In the genomic region with DNA sequence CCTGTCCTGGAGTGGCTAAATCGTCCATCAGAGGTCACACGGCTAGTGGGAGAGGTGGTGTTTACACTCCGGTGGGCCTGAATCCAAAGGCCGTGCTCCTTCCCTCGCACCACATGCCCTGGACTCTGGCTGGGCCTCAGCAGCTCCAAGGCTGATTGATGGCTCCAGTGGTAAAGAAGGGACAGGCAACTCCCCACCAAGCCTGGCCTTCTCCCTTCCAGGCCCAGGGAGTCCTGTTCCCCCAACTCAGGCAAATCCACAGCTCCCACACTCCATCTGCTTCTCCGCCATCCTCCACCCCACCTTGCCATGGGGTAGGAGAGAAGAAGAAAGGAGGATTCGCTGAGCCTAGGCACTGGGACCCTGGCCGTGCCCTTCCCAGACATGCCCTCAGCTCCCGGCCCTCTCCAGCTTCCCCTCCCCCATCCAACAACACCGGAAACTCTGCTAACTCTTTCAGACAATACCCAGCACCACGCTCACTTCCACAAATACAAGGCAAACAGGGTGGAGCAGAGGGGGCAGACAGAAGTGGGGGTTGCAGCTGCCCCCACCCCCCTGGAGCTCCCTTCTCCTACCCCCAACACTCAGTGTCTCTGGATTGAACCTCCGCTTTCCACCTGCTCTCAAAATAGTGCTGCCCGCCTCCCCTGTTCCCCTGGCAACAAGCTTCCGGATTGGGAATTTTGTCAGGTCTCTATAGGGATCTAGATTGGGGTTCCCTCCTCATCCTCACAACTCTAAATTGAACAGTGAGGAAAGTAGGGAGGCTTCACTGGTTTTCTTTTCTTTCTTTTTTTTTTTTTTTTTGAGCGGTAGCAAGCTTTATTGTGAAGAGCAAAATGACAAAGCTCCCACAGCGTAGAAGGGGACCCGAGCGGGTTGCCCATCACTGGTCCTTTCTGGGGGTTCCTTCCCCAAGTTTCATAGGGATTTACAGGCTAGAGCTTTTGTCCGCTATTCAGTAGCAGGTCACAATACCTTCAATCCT, we compare ENCODE assay signal across 7 cellular contexts. TPM values are rescaled to one million over a fixed set of nuclear protein-coding genes. Genes with fewer than 3 reads are reported as not detected.
A peak's percentile ranks its signal among the peaks of the same experiment; 100 is the strongest.
DNase-seq lines count a peak whose midpoint lies in the region; ATAC-seq and TF ChIP-seq lines count a peak whose summit lies in the region.
"Had no signal": no experiment of that assay in that cellular context is flagged by ENCODE, and none has a peak within 500 bp of the region (broad histone marks: within the 10 kb centered on the region; RNA-seq: fewer than 3 reads in every experiment).

No MANE protein-coding gene starts in this region.

- H3K4me1 ChIP-seq in heart right ventricle (peaks cover 49 to 97% (median 85%) of the 10 kb centered on the region in 9 donors), thoracic aorta (ENCODE audit: control insufficient read depth in 1 of 2, low read depth in 2 of 2) (peaks cover 53 to 70% of the 10 kb centered on the region in 2 donors)

- peaks cover 76% of the 10 kb centered on the region for H3K4me1 Mint-ChIP-seq in activated CD4-positive, alpha-beta T cell treated with anti-CD3 and anti-CD28 coated beads, Interleukin-2, amount 10 ng/mL, durations not matched to agents 7 days and 5 days

- peaks cover 5 to 84% (median 38%) of the 10 kb centered on the region in 9 donors for H3K36me3 ChIP-seq in heart right ventricle
- peaks cover 54% of the 10 kb centered on the region for H3K36me3 ChIP-seq in thoracic aorta

- H3K9me3 ChIP-seq in heart right ventricle (no peaks in the 10 kb centered on the region), thoracic aorta (no peaks in the 10 kb centered on the region)

- H3K4me3 Mint-ChIP-seq in activated CD4-positive, alpha-beta T cell treated with anti-CD3 and anti-CD28 coated beads, Interleukin-2, amount 10 ng/mL, durations not matched to agents 7 days and 5 days = peak overlapping the region; percentile 40

- H3K4me3 ChIP-seq in heart right ventricle = peak overlapping the region in 7 of 10 donors; percentile 2 to 38 (median 14)
- H3K4me3 ChIP-seq in thoracic aorta = peak overlapping the region; percentile 2

- H3K27ac ChIP-seq in heart right ventricle (peak overlapping the region; percentile 51 to 99 (median 92)), thoracic aorta (peak overlapping the region; percentile 66 to 75)
- H3K27ac ChIP-seq: KMS-11 had no signal

- H3K27me3 Mint-ChIP-seq in activated CD4-positive, alpha-beta T cell treated with anti-CD3 and anti-CD28 coated beads, Interleukin-2, amount 10 ng/mL, durations not matched to agents 7 days and 5 days = no peaks in the 10 kb centered on the region

- TF ChIP-seq CTCF in heart right ventricle (IDR thresholded peaks at IDR 0.05) (no peak), thoracic aorta (IDR thresholded peaks at IDR 0.05) (no peak)

- peak overlapping the region; percentile 90 for H3K27ac Mint-ChIP-seq in activated CD4-positive, alpha-beta T cell treated with anti-CD3 and anti-CD28 coated beads, Interleukin-2, amount 10 ng/mL, durations not matched to agents 7 days and 5 days

- CTCF ChIA-PET in activated CD4-positive, alpha-beta T cell treated with anti-CD3 and anti-CD28 coated beads, Interleukin-2, amount 10 ng/mL, durations not matched to agents 7 days and 5 days (lab: Charles Lee) = interaction anchor here (0.5 to 3.6 kb wide), 13 partner anchors 7 to 835 kb away, joined by 3 to 35 read pairs (median 3); a partner anchor contains a TSS

- intact Hi-C loops in heart right ventricle (cut with DNase I) = no loop called here

- ATAC-seq in heart right ventricle (peak; percentile 34 to 70 (median 60)), thoracic aorta (ENCODE audit: insufficient number of reproducible peaks, low FRiP score, low read depth) (no peak), HG03378 (IDR thresholded peaks at IDR 0.05; ENCODE audit: unreplicated experiment) (no peak)

- POLR2A ChIA-PET in activated CD4-positive, alpha-beta T cell treated with anti-CD3 and anti-CD28 coated beads, Interleukin-2, amount 10 ng/mL, durations not matched to agents 7 days and 5 days (lab: Charles Lee) = interaction anchor here (1.1 to 1.5 kb wide), 2 partner anchors 21 to 34 kb away, joined by 3 to 4 read pairs; a partner anchor contains a TSS

- no peaks in the 10 kb centered on the region for H3K9me3 Mint-ChIP-seq in activated CD4-positive, alpha-beta T cell treated with anti-CD3 and anti-CD28 coated beads, Interleukin-2, amount 10 ng/mL, durations not matched to agents 7 days and 5 days

- WGBS in heart right ventricle, 2 donors = 29 to 34% methylated on average over 19 of the region's 19 CpGs

- DNase-seq in activated CD4-positive, alpha-beta T cell treated with anti-CD3 and anti-CD28 coated beads, Interleukin-2, amount 10 ng/mL, durations not matched to agents 7 days and 5 days = peak; percentile 47
- DNase-seq in activated CD4-positive, alpha-beta T cell treated with anti-CD3 and anti-CD28 coated beads for 48 hours = no peak
- DNase-seq in heart right ventricle (peak; percentile 50 to 76), thoracic aorta (ENCODE audit: low spot score) (no peak), GM19238 (ENCODE audit: insufficient read length, low spot score) (no peak)

- H3K27me3 ChIP-seq in heart right ventricle = no peaks in the 10 kb centered on the region
- H3K27me3 ChIP-seq in thoracic aorta (replicated peaks; ENCODE audit: insufficient read depth) = no peaks in the 10 kb centered on the region

- peaks cover 69% of the 10 kb centered on the region for H3K36me3 Mint-ChIP-seq in activated CD4-positive, alpha-beta T cell treated with anti-CD3 and anti-CD28 coated beads, Interleukin-2, amount 10 ng/mL, durations not matched to agents 7 days and 5 days (ENCODE audit: low read depth)

RNA-seq across cellular contexts. Expression of a gene that starts 10.6 kb away (rescaled TPM):
- total RNA-seq in activated CD4-positive, alpha-beta T cell treated with anti-CD3 and anti-CD28 coated beads, Interleukin-2, amount 10 ng/mL, durations not matched to agents 7 days and 5 days = 100 to 1,000 TPM; 157 to 191 TPM
- 10 to 100 TPM; 48.6 to 79.8 (median 58.2) TPM for total RNA-seq in heart right ventricle
- polyA plus RNA-seq in heart right ventricle = 10 to 100 TPM; 22.7 to 38.0 TPM
- 100 to 1,000 TPM; 162 to 166 TPM for total RNA-seq in thoracic aorta

RNA-seq across cellular contexts. Expression of a gene that starts 26.3 kb away (rescaled TPM):
- not detected for total RNA-seq in activated CD4-positive, alpha-beta T cell treated with anti-CD3 and anti-CD28 coated beads, Interleukin-2, amount 10 ng/mL, durations not matched to agents 7 days and 5 days
- total RNA-seq in heart right ventricle (not detected), thoracic aorta (not detected)
- polyA plus RNA-seq in heart right ventricle = under 1 TPM in 1 of 2 donors, not detected in 1; 0.04 TPM

RNA-seq across cellular contexts. Expression of a gene that starts 33.5 kb away (rescaled TPM):
- 10 to 100 TPM; 66.3 to 67.3 TPM for total RNA-seq in activated CD4-positive, alpha-beta T cell treated with anti-CD3 and anti-CD28 coated beads, Interleukin-2, amount 10 ng/mL, durations not matched to agents 7 days and 5 days
- 10 to 100 TPM; 17.6 to 30.3 (median 22.0) TPM for total RNA-seq in heart right ventricle
- polyA plus RNA-seq in heart right ventricle = 10 to 100 TPM; 14.3 to 33.8 TPM
- total RNA-seq in thoracic aorta = 10 to 100 TPM; 50.6 to 56.9 TPM

RNA-seq across cellular contexts. Expression of a gene that starts 53.0 kb away (rescaled TPM):
- 100 to 1,000 TPM; 235 to 273 TPM for total RNA-seq in activated CD4-positive, alpha-beta T cell treated with anti-CD3 and anti-CD28 coated beads, Interleukin-2, amount 10 ng/mL, durations not matched to agents 7 days and 5 days
- 100 to 1,000 TPM in 2 of 10 donors, 10 to 100 TPM in 8; 70.3 to 124 (median 73.7) TPM for total RNA-seq in heart right ventricle
- polyA plus RNA-seq in heart right ventricle = 100 to 1,000 TPM in 1 of 2 donors, 10 to 100 TPM in 1; 66.1 to 322 TPM
- total RNA-seq in thoracic aorta = 100 to 1,000 TPM; 132 to 241 TPM

RNA-seq across cellular contexts. Expression of a gene that starts 56.6 kb away (rescaled TPM):
- 10 to 100 TPM; 24.0 to 28.4 TPM for total RNA-seq in activated CD4-positive, alpha-beta T cell treated with anti-CD3 and anti-CD28 coated beads, Interleukin-2, amount 10 ng/mL, durations not matched to agents 7 days and 5 days
- 10 to 100 TPM; 12.8 to 32.3 (median 21.9) TPM for total RNA-seq in heart right ventricle
- 10 to 100 TPM; 11.5 to 17.0 TPM for polyA plus RNA-seq in heart right ventricle
- total RNA-seq in thoracic aorta = 10 to 100 TPM; 27.1 to 42.8 TPM

Comparison
In these comparisons a context has a peak if more than half of its experiments do, and no peak if none do; other contexts are left out.
1. DNase-seq: peak in activated CD4-positive, alpha-beta T cell treated with anti-CD3 and anti-CD28 coated beads, Interleukin-2, amount 10 ng/mL, durations not matched to agents 7 days and 5 days (single experiment) and heart right ventricle (2 of 2); none in activated CD4-positive, alpha-beta T cell treated with anti-CD3 and anti-CD28 coated beads for 48 hours (single experiment), thoracic aorta (single experiment) and GM19238 (single experiment).
2. ATAC-seq: peak in heart right ventricle (8 of 8); none in thoracic aorta (single experiment) and HG03378 (single experiment).